22 cellular contexts compared by ENCODE assay signal in genomic region chr11:33685061-33685460, GRCh38. TPM values are rescaled to one million over a fixed set of nuclear protein-coding genes. Genes with fewer than 3 reads are reported as not detected.
"Had no signal": no experiment of that assay in that cellular context is flagged by ENCODE, and none has a peak within 500 bp of the region (broad histone marks: within the 10 kb centered on the region; RNA-seq: fewer than 3 reads in every experiment).

No MANE protein-coding gene starts in this region.

- H3K9me3 ChIP-seq: prostate gland, uterus had no signal

- H3K4me1 ChIP-seq: ascending aorta, prostate gland, uterus had no signal

- ATAC-seq: activated CD8-positive, alpha-beta T cell treated with anti-CD3 and anti-CD28 coated beads for 36 hours; esophagus mucosa; left lung; right cardiac atrium; stimulated activated naive CD8-positive, alpha-beta T cell treated with anti-CD3 and anti-CD28 coated beads, Interleukin-15, Interleukin-2, amounts not matched to agents 100 U/mL and 50 U/mL, for 24 hours had no signal

- H3K4me1 Mint-ChIP-seq: activated naive CD4-positive, alpha-beta T cell treated with anti-CD3 and anti-CD28 coated beads, Interleukin-2, amount 50 U/mL, for 24 hours had no signal

- H3K4me3 Mint-ChIP-seq: activated CD4-positive, alpha-beta T cell treated with anti-CD3 and anti-CD28 coated beads, Interleukin-2, amount 10 ng/mL, durations not matched to agents 24 days and 14 days; activated CD8-positive, alpha-beta T cell treated with anti-CD3 and anti-CD28 coated beads for 36 hours; activated naive CD4-positive, alpha-beta T cell treated with anti-CD3 and anti-CD28 coated beads, Interleukin-2, amount 50 U/mL, for 24 hours; activated T-cell treated with anti-CD3 and anti-CD28 coated beads, Interleukin-2, amount 50 U/mL, for 72 hours; neural crest cell had no signal

- H3K27ac Mint-ChIP-seq: activated CD4-positive, alpha-beta T cell treated with anti-CD3 and anti-CD28 coated beads, Interleukin-2, amount 10 ng/mL, durations not matched to agents 24 days and 14 days; activated CD8-positive, alpha-beta T cell treated with anti-CD3 and anti-CD28 coated beads for 36 hours; activated naive CD4-positive, alpha-beta T cell treated with anti-CD3 and anti-CD28 coated beads, Interleukin-2, amount 50 U/mL, for 24 hours; activated T-cell treated with anti-CD3 and anti-CD28 coated beads, Interleukin-2, amount 50 U/mL, for 72 hours had no signal

- H3K9me3 Mint-ChIP-seq: activated CD4-positive, alpha-beta T cell treated with anti-CD3 and anti-CD28 coated beads, Interleukin-2, amount 10 ng/mL, durations not matched to agents 24 days and 14 days; activated naive CD4-positive, alpha-beta T cell treated with anti-CD3 and anti-CD28 coated beads, Interleukin-2, amount 50 U/mL, for 24 hours; activated T-cell treated with anti-CD3 and anti-CD28 coated beads, Interleukin-2, amount 50 U/mL, for 72 hours; neural crest cell had no signal

- H3K4me3 ChIP-seq: ascending aorta, left lung, prostate gland, tibial nerve, uterus had no signal

- H3K27ac ChIP-seq: ascending aorta, left lung, prostate gland, tibial nerve, uterus had no signal

- H3K27me3 ChIP-seq: ascending aorta, tibial nerve, uterus had no signal

- DNase-seq: activated CD4-positive, alpha-beta T cell treated with anti-CD3 and anti-CD28 coated beads, Interleukin-2, amount 10 ng/mL, durations not matched to agents 24 days and 14 days; activated CD8-positive, alpha-beta T cell treated with anti-CD3 and anti-CD28 coated beads for 36 hours; activated gamma-delta T cell; activated T-cell treated with anti-CD3 and anti-CD28 coated beads, Interleukin-2, amount 50 U/mL, for 72 hours; cerebellar nuclear complex; effector CD4-positive, alpha-beta T cell; hippocampal formation; kidney; left lung; right cardiac atrium; stimulated activated CD4-positive, alpha-beta T cell treated with anti-CD3 and anti-CD28 coated beads, Interleukin-2, amount 100 ng/mL, for 24 hours; stimulated activated naive CD8-positive, alpha-beta T cell treated with anti-CD3 and anti-CD28 coated beads, Interleukin-15, Interleukin-2, amounts not matched to agents 100 U/mL and 50 U/mL, for 24 hours; substantia nigra; uterus had no signal

- H3K36me3 ChIP-seq: ascending aorta, left lung, prostate gland, tibial nerve, uterus had no signal

RNA-seq across cellular contexts. Expression of gene C11orf91, which starts 15.6 kb away (rescaled TPM):
- total RNA-seq: activated CD8-positive, alpha-beta T cell treated with anti-CD3 and anti-CD28 coated beads for 36 hours; activated T-cell treated with anti-CD3 and anti-CD28 coated beads, Interleukin-2, amount 50 U/mL, for 72 hours; ascending aorta; kidney; lung microvascular endothelial cell; prostate gland; skeletal muscle tissue; tibial nerve; uterus had no signal
- polyA plus RNA-seq: right cardiac atrium had no signal
